24 cellular contexts compared by ENCODE assay signal in the genomic region with DNA sequence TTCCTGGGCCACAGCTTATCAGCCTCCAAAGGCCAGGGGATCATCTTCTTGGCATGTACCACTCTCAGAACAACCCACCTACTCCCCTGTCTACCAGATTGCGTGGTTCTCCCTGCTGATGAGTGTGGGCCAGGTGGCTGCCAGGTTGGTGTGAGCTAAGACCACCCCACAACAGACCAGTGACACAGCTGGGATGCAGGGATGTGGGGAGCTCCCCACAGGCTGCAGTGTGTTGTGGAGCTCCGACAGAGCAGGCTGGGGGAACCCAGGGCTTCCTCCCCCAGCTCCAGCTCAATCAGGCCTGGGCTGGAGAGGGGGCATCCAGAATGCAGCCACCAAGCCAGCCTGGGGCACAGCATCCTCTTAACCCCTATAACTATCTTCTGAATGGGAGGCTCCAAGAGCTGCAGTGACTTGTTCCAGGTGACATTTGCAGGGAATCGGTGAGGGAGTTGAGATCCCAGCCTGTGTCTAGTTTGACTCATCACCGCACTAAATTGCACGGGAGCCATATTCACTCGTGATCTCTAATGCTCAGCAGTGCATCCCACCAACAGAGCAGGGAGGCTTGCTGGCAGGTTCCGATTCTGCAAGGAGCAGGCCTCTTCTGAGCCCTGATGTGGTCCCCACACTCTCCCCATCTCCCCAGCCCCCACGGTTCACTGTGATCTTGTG. TPM values are rescaled to one million over a fixed set of nuclear protein-coding genes. Genes with fewer than 3 reads are reported as not detected.
DNase-seq lines count a peak whose midpoint lies in the region; ATAC-seq and TF ChIP-seq lines count a peak whose summit lies in the region.
"Had no signal": no experiment of that assay in that cellular context is flagged by ENCODE, and none has a peak within 500 bp of the region (broad histone marks: within the 10 kb centered on the region; RNA-seq: fewer than 3 reads in every experiment).

No MANE protein-coding gene starts in this region.

- H3K36me3 Mint-ChIP-seq in stimulated activated effector memory CD8-positive, alpha-beta T cell treated with anti-CD3 and anti-CD28 coated beads, Interleukin-12 subunit alpha, Interleukin-12 subunit beta, amount 100 ng/mL, for 72 hours, result no peaks in the 10 kb centered on the region
- no peaks in the 10 kb centered on the region for H3K36me3 Mint-ChIP-seq in endodermal cell (ENCODE audit: low read depth)
- H3K36me3 Mint-ChIP-seq: IgD-negative memory B cell had no signal

- no peak overlapping the region for H3K9ac ChIP-seq in endodermal cell (ENCODE audit: extremely low read depth, low read length, poor library complexity, severe bottlenecking)

- DNase-seq in activated CD4-positive, CD25-positive, alpha-beta regulatory T cell treated with anti-CD3 and anti-CD28 coated beads, Interleukin-2, amount 50 U/mL, for 72 hours, result peak; percentile 12
- DNase-seq in activated CD4-positive, CD25-positive, alpha-beta regulatory T cell (lab: John Stamatoyannopoulos, UW), result no peak
- DNase-seq in cardiac septum (ENCODE audit: low spot score) (peak; percentile 54), Right ventricle myocardium superior (no peak), islet precursor cell (peak; percentile 40), endodermal cell (no peak)
- no peak for DNase-seq in stimulated activated effector memory CD8-positive, alpha-beta T cell treated with anti-CD3 and anti-CD28 coated beads, Interleukin-12 subunit alpha, Interleukin-12 subunit beta, amount 100 ng/mL, for 72 hours (ENCODE audit: low spot score in 2 of 2)
- DNase-seq: ACHN, BE2C, Calu3, DMS79 treated with DMSO at 0.1 percent for 48 hours, GF-D8, NCI-H1048, NCI-H1417, NCI-H1694, NCI-H2081, NCI-H2227 treated with DMSO at 0.1 percent for 48 hours, NCI-H526 treated with DMSO at 0.1 percent for 48 hours, RPMI8226 had no signal

- no peaks in the 10 kb centered on the region for H3K9me3 ChIP-seq in endodermal cell (ENCODE audit: control insufficient read depth, low read length)
- H3K9me3 ChIP-seq: BE2C had no signal

- no peaks in the 10 kb centered on the region for H3K27me3 ChIP-seq in endodermal cell (ENCODE audit: control insufficient read depth, insufficient read depth, low read length, poor library complexity, severe bottlenecking)
- H3K27me3 ChIP-seq: BE2C had no signal

- no peaks in the 10 kb centered on the region for H3K36me3 ChIP-seq in endodermal cell (ENCODE audit: control insufficient read depth, insufficient read depth, low read length)
- H3K36me3 ChIP-seq: BE2C had no signal

- no peaks in the 10 kb centered on the region for H3K9me3 Mint-ChIP-seq in stimulated activated effector memory CD8-positive, alpha-beta T cell treated with anti-CD3 and anti-CD28 coated beads, Interleukin-12 subunit alpha, Interleukin-12 subunit beta, amount 100 ng/mL, for 72 hours
- no peaks in the 10 kb centered on the region for H3K9me3 Mint-ChIP-seq in endodermal cell
- H3K9me3 Mint-ChIP-seq: IgD-negative memory B cell had no signal

- no peaks in the 10 kb centered on the region for H3K4me1 Mint-ChIP-seq in stimulated activated effector memory CD8-positive, alpha-beta T cell treated with anti-CD3 and anti-CD28 coated beads, Interleukin-12 subunit alpha, Interleukin-12 subunit beta, amount 100 ng/mL, for 72 hours
- no peaks in the 10 kb centered on the region for H3K4me1 Mint-ChIP-seq in endodermal cell

- H3K27ac Mint-ChIP-seq in stimulated activated effector memory CD8-positive, alpha-beta T cell treated with anti-CD3 and anti-CD28 coated beads, Interleukin-12 subunit alpha, Interleukin-12 subunit beta, amount 100 ng/mL, for 72 hours, result no peak overlapping the region
- H3K27ac Mint-ChIP-seq in endodermal cell, result no peak overlapping the region
- H3K27ac Mint-ChIP-seq: IgD-negative memory B cell had no signal

- no peak for ATAC-seq in Right ventricle myocardium superior (ENCODE audit: poor library complexity)
- peak; percentile 14 for ATAC-seq in stimulated activated effector memory CD8-positive, alpha-beta T cell treated with anti-CD3 and anti-CD28 coated beads, Interleukin-12 subunit alpha, Interleukin-12 subunit beta, amount 100 ng/mL, for 72 hours
- ATAC-seq in GM18502 (IDR thresholded peaks at IDR 0.05; ENCODE audit: poor library complexity, unreplicated experiment), result no peak

- H3K4me1 ChIP-seq in endodermal cell (ENCODE audit: control insufficient read depth, insufficient read depth, low read length), result no peaks in the 10 kb centered on the region

- no peak overlapping the region for H3K4me3 Mint-ChIP-seq in stimulated activated effector memory CD8-positive, alpha-beta T cell treated with anti-CD3 and anti-CD28 coated beads, Interleukin-12 subunit alpha, Interleukin-12 subunit beta, amount 100 ng/mL, for 72 hours
- H3K4me3 Mint-ChIP-seq in endodermal cell, result no peak overlapping the region
- H3K4me3 Mint-ChIP-seq: IgD-negative memory B cell had no signal

- 91 to 93% methylated on average over 6 to 8 of the region's 8 CpGs for WGBS in endodermal cell (ENCODE audit: insufficient coverage in 1 of 2, insufficient read length in 1 of 2), 2 experiments

- H3K27me3 Mint-ChIP-seq in endodermal cell (ENCODE audit: insufficient read depth), result peaks cover 2% of the 10 kb centered on the region

- no peak overlapping the region for H3K27ac ChIP-seq in endodermal cell (ENCODE audit: low read depth, low read length)
- H3K27ac ChIP-seq: 22Rv1, HL-60 had no signal

- no peak overlapping the region for H3K4me3 ChIP-seq in endodermal cell (ENCODE audit: low read length)

- intact Hi-C loops in cardiac septum (cut with DNase I), result no loop called here
- intact Hi-C loops in Right ventricle myocardium superior (cut with DNase I), result no loop called here

- TF ChIP-seq CTCF in endodermal cell (conservative IDR thresholded peaks at IDR 0.05), result no peak

RNA-seq across cellular contexts. Expression of a gene that starts 0.6 kb away (rescaled TPM):
- not detected for total RNA-seq in cardiac septum
- not detected for total RNA-seq in Right ventricle myocardium superior
- not detected for total RNA-seq in endodermal cell
- polyA plus RNA-seq in endodermal cell (2013, experiment 1 of 2), result not detected
- polyA plus RNA-seq in endodermal cell (2013, experiment 2 of 2), result not detected
- total RNA-seq: Calu3, NCI-H460 had no signal
- polyA plus RNA-seq: IgD-negative memory B cell had no signal

RNA-seq across cellular contexts. Expression of a gene that starts 21.7 kb away (rescaled TPM):
- total RNA-seq in cardiac septum, result 1.7 TPM
- 0.11 TPM for total RNA-seq in Right ventricle myocardium superior
- total RNA-seq in endodermal cell, result not detected
- 12.8 TPM for polyA plus RNA-seq in endodermal cell (2013, experiment 1 of 2)
- 8.9 TPM for polyA plus RNA-seq in endodermal cell (2013, experiment 2 of 2)
- total RNA-seq: Calu3, NCI-H460 had no signal
- polyA plus RNA-seq: IgD-negative memory B cell had no signal

RNA-seq across cellular contexts. Expression of a gene that starts 26.5 kb away (rescaled TPM):
- total RNA-seq in cardiac septum, result not detected
- total RNA-seq in Right ventricle myocardium superior, result not detected
- not detected for total RNA-seq in endodermal cell
- not detected for polyA plus RNA-seq in endodermal cell (2013, experiment 1 of 2)
- not detected for polyA plus RNA-seq in endodermal cell (2013, experiment 2 of 2)
- total RNA-seq: Calu3, NCI-H460 had no signal
- polyA plus RNA-seq: IgD-negative memory B cell had no signal

Comparison
In these comparisons a context has a peak if more than half of its experiments do, and no peak if none do; other contexts are left out.
1. DNase-seq: peak in activated CD4-positive, CD25-positive, alpha-beta regulatory T cell treated with anti-CD3 and anti-CD28 coated beads, Interleukin-2, amount 50 U/mL, for 72 hours (single experiment), cardiac septum (single experiment) and islet precursor cell (single experiment); none in activated CD4-positive, CD25-positive, alpha-beta regulatory T cell (0 of 4), Right ventricle myocardium superior (single experiment), stimulated activated effector memory CD8-positive, alpha-beta T cell treated with anti-CD3 and anti-CD28 coated beads, Interleukin-12 subunit alpha, Interleukin-12 subunit beta, amount 100 ng/mL, for 72 hours (0 of 2) and endodermal cell (single experiment).